Comparison of ENCODE assay signal across 8 cellular contexts in genomic region chr1:156747737-156748669, GRCh38. TPM values are rescaled to one million over a fixed set of nuclear protein-coding genes. Genes with fewer than 3 reads are reported as not detected.
DNase-seq lines count a peak whose midpoint lies in the region; ATAC-seq and TF ChIP-seq lines count a peak whose summit lies in the region.

No MANE protein-coding gene starts in this region.

- intact Hi-C loops in gastrocnemius medialis (cut with DNase I; ENCODE audit: low total_unique reads), result loop anchor here (5.0 to 10.0 kb wide), 3 partner anchors 241 to 623 kb away; partner anchors contain the start of genes CCT3 and TSACC

- no peaks in the 10 kb centered on the region for H3K9me3 ChIP-seq in gastrocnemius medialis

- DNase-seq in H7, result peak; percentile 47
- DNase-seq in fibroblast of villous mesenchyme (ENCODE audit: low read depth), result no peak
- peak; percentile 54 to 71 for DNase-seq in gastrocnemius medialis
- DNase-seq in SIG-M5 treated with dmso at 0.1 percent for 504 hours (lab: John Stamatoyannopoulos, UW; ENCODE audit: unreplicated experiment), result no peak
- no peak for DNase-seq in COR-L47 (lab: John Stamatoyannopoulos, UW)
- DNase-seq in SKM-1 (lab: John Stamatoyannopoulos, UW; ENCODE audit: unreplicated experiment), result no peak

- H3K27me3 ChIP-seq in H7 (ENCODE audit: control insufficient read depth, insufficient read depth, low read length) (no peaks in the 10 kb centered on the region), gastrocnemius medialis (no peaks in the 10 kb centered on the region)

- in situ Hi-C loops in gastrocnemius medialis (cut with MboI; ENCODE audit: low sequenced_read_pairs in 4 of 4), result loop anchor here in 1 of 4 donors (25.0 kb wide), 1 partner anchor 686 kb away; the partner anchor contains the start of genes LAMTOR2, RAB25 and UBQLN4

- peaks cover 45 to 56% of the 10 kb centered on the region in 2 donors for H3K4me1 ChIP-seq in gastrocnemius medialis

- peak overlapping the region; percentile 94 to 100 (median 100) for H3K27ac ChIP-seq in gastrocnemius medialis

- peak in 1 of 2 donors; percentile 71 for TF ChIP-seq POLR2A in gastrocnemius medialis (IDR thresholded peaks at IDR 0.05)

- peak; percentile 2; the same call in 1 of the 3 replicates for ATAC-seq in SK-N-SH treated with all-trans-retinoic acid at 6 μM for 48 hours
- peak; percentile 12 to 27 for ATAC-seq in gastrocnemius medialis
- no peak for ATAC-seq in GM18511 (IDR thresholded peaks at IDR 0.05; ENCODE audit: unreplicated experiment)

- no peak for TF ChIP-seq CTCF in fibroblast of villous mesenchyme (IDR thresholded peaks at IDR 0.05; ENCODE audit: insufficient read depth, low read depth, low read length)
- TF ChIP-seq CTCF in gastrocnemius medialis (IDR thresholded peaks at IDR 0.05 in 4 of 5, conservative IDR thresholded peaks at IDR 0.05 in 1 of 5), result no peak

- H3K36me3 ChIP-seq in H7 (replicated peaks; ENCODE audit: control insufficient read depth, insufficient read depth, low read length) (peaks cover 11% of the 10 kb centered on the region), gastrocnemius medialis (peaks cover 0 to 21% of the 10 kb centered on the region in 2 donors)

- H3K4me3 ChIP-seq in H7 (ENCODE audit: insufficient read depth, low read depth, low read length), result peak overlapping the region; percentile 38
- peak overlapping the region; percentile 87 for H3K4me3 ChIP-seq in fibroblast of villous mesenchyme (ENCODE audit: low read depth, low read length)
- H3K4me3 ChIP-seq in gastrocnemius medialis, result peak overlapping the region; percentile 86 to 100 (median 96)

TF ChIP-seq in SK-N-SH treated with all-trans-retinoic acid at 6 μM for 48 hours, 23 proteins besides CTCF, POLR2A, EP300 and RAD21:
- no peak for TF ChIP-seq ZNF565 (CRISPR knock-in tag; conservative IDR thresholded peaks at IDR 0.05; ENCODE audit: low read depth)
- TF ChIP-seq OSR1 (CRISPR knock-in tag; IDR thresholded peaks at IDR 0.05), result 0 out of 2 replicates have a peak, but pooled peaks have one; percentile 29
- TF ChIP-seq TOX (CRISPR knock-in tag; IDR thresholded peaks at IDR 0.05; ENCODE audit: borderline replicate concordance), result no peak
- no peak for TF ChIP-seq SNAI2 (CRISPR knock-in tag; IDR thresholded peaks at IDR 0.05)

RNA-seq across cellular contexts. Expression of gene HDGF, which starts 3.5 kb away (rescaled TPM):
- 408 and 515 TPM in 2 replicates for total RNA-seq in H7 (2014; rRNA removed; shearing (Covaris generic))
- 196 and 197 TPM in 2 replicates for total RNA-seq in fibroblast of villous mesenchyme
- 100 to 1,000 TPM; 154 to 281 (median 240) TPM for total RNA-seq in gastrocnemius medialis

RNA-seq across cellular contexts. Expression of gene MRPL24, which starts 7.1 kb away (rescaled TPM):
- total RNA-seq in H7 (2014; rRNA removed; shearing (Covaris generic)), result 92.1 and 105 TPM in 2 replicates
- total RNA-seq in fibroblast of villous mesenchyme (21.6 and 26.1 TPM in 2 replicates), gastrocnemius medialis (100 to 1,000 TPM in 3 of 4 donors, 10 to 100 TPM in 1; 54.9 to 121 (median 102) TPM)

RNA-seq across cellular contexts. Expression of gene PRCC, which starts 19.3 kb away (rescaled TPM):
- 90.6 and 107 TPM in 2 replicates for total RNA-seq in H7 (2014; rRNA removed; shearing (Covaris generic))
- total RNA-seq in fibroblast of villous mesenchyme (19.0 TPM in 2 replicates), gastrocnemius medialis (10 to 100 TPM; 42.8 to 62.3 (median 46.5) TPM)

RNA-seq across cellular contexts. Expression of gene ISG20L2, which starts 19.4 kb away (rescaled TPM):
- total RNA-seq in H7 (2014; rRNA removed; shearing (Covaris generic)), result 55.2 and 56.4 TPM in 2 replicates
- total RNA-seq in fibroblast of villous mesenchyme (17.4 and 22.9 TPM in 2 replicates), gastrocnemius medialis (10 to 100 TPM in 3 of 4 donors, 1 to 10 TPM in 1; 9.5 to 16.4 (median 15.1) TPM)

RNA-seq across cellular contexts. Expression of gene METTL25B, which starts 19.7 kb away (rescaled TPM):
- total RNA-seq in H7 (2014; rRNA removed; shearing (Covaris generic)), result 25.7 and 33.1 TPM in 2 replicates
- 9.0 and 12.5 TPM in 2 replicates for total RNA-seq in fibroblast of villous mesenchyme
- 10 to 100 TPM; 12.9 to 28.0 (median 17.6) TPM for total RNA-seq in gastrocnemius medialis

Comparison
In these comparisons a context has a peak if more than half of its experiments do, and no peak if none do; other contexts are left out.
1. DNase-seq: peak in H7 (single experiment) and gastrocnemius medialis (2 of 2); none in fibroblast of villous mesenchyme (single experiment), SIG-M5 treated with dmso at 0.1 percent for 504 hours (single experiment), COR-L47 (single experiment) and SKM-1 (single experiment).
2. H3K4me3 ChIP-seq: peak in every context shown above with its lines; median percentile 96 in gastrocnemius medialis; 87 in fibroblast of villous mesenchyme; 38 in H7.